In genomic region chr10:7260412-7260900, GRCh38 we compare ENCODE assay signal across 8 cellular contexts.
DNase-seq lines count a peak whose midpoint lies in the region; ATAC-seq and TF ChIP-seq lines count a peak whose summit lies in the region.

No MANE protein-coding gene starts in this region.

- H3K9me3 ChIP-seq in AG04450 (ENCODE audit: control insufficient read depth, insufficient read depth, low read length), result no peaks in the 10 kb centered on the region

- CTCF ChIA-PET in AG04450 (lab: Charles Lee), result interaction anchor here (0.6 to 1.0 kb wide), 3 partner anchors 9 to 157 kb away, joined by 3 read pairs; partner anchors contain the start of gene SFMBT2

- POLR2A ChIA-PET in AG04450 (lab: Yijun Ruan, JAX), result no interaction called here

- H3K27ac ChIP-seq in AG04450 (ENCODE audit: low read depth, low read length) (peak overlapping the region; percentile 81), caudate nucleus (ENCODE audit: low read depth, low read length) (peak overlapping the region; percentile 39), substantia nigra (ENCODE audit: low read depth, low read length, poor library complexity, severe bottlenecking) (no peak overlapping the region)

- TF ChIP-seq CTCF in AG04450 (IDR thresholded peaks at IDR 0.05; ENCODE audit: low read depth, low read length) (peak; percentile 71), GM12872 (IDR thresholded peaks at IDR 0.05; ENCODE audit: insufficient read depth, low read depth, low read length) (peak; percentile 68)

- no peak overlapping the region for H3K4me3 ChIP-seq in AG04450 (ENCODE audit: low read depth, low read length)

- H3K27me3 ChIP-seq in AG04450 (ENCODE audit: control insufficient read depth, insufficient read depth, low read length), result no peaks in the 10 kb centered on the region

- DNase-seq in AG04450 (ENCODE audit: low read depth, low spot score), result peak; percentile 70
- peak; percentile 45 for DNase-seq in NOMO-1 treated with dmso at 0.1 percent for 144 hours (lab: John Stamatoyannopoulos, UW; ENCODE audit: unreplicated experiment)
- DNase-seq in caudate nucleus (lab: John Stamatoyannopoulos, UW), result peak in 40 of 61 donors; percentile 8 to 78 (median 31)
- DNase-seq in kidney tubule cell (ENCODE audit: low spot score), result peak; percentile 69
- DNase-seq in substantia nigra (lab: John Stamatoyannopoulos, UW), result peak in 33 of 49 donors; percentile 12 to 79 (median 38)
- no peak for DNase-seq in glomerular visceral epithelial cell (ENCODE audit: extremely low spot score)

- ATAC-seq in HG02938 (IDR thresholded peaks at IDR 0.05; ENCODE audit: unreplicated experiment), result peak; percentile 51
